Comparison of ENCODE assay signal across 8 cellular contexts in the genomic region with DNA sequence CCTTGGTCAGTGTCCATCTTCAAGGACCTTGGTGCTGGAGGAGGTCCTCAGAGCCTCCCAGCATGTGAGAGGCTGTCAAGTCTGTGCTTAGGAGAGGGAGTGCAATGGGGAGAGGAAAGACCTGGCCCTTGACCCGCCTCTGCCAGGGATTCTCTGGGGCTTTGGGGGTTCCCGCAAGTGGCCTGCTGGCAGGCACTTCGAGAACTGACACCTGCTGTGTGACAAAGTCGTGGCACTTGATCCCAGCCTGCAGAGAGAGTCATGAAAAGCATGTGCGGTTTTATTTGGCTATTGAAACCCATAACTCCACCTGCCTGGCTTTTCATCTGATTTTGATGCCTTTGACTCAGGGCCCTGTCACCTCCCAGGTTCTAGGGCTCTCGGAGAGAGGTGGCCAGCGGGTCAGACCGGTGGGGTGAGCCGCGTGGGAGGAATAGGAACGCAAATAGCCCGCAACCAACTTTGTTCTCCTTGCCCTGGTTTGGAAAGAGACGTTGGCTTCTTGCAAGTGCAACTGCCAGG. TPM values are rescaled to one million over a fixed set of nuclear protein-coding genes. Genes with fewer than 3 reads are reported as not detected.
DNase-seq lines count a peak whose midpoint lies in the region; ATAC-seq and TF ChIP-seq lines count a peak whose summit lies in the region.

No MANE protein-coding gene starts in this region.

- intact Hi-C loops in aorta (cut with DNase I), result no loop called here

- H3K9me3 ChIP-seq in esophagus (ENCODE audit: control insufficient read depth in 2 of 2, insufficient read depth in 1 of 2, low read depth in 1 of 2, low read length in 1 of 2) (peaks cover 0 to 3% of the 10 kb centered on the region in 2 donors), subcutaneous abdominal adipose tissue (ENCODE audit: control insufficient read depth in 5 of 5, low read length in 5 of 5) (peaks cover 0 to 8% (median 4%) of the 10 kb centered on the region in 5 donors), aorta (ENCODE audit: control insufficient read depth, low read length) (no peaks in the 10 kb centered on the region)

- DNase-seq in GM12865 (ENCODE audit: low read depth), result peak; percentile 82
- DNase-seq in NAMALWA (ENCODE audit: low spot score), result peak; percentile 66
- DNase-seq in aorta, result no peak
- no peak for DNase-seq in NCI-H128 (lab: John Stamatoyannopoulos, UW; ENCODE audit: unreplicated experiment)
- no peak for DNase-seq in mucosa of gallbladder (ENCODE audit: low spot score)

- H3K27ac ChIP-seq in esophagus (ENCODE audit: low read depth in 2 of 2, low read length in 1 of 2) (peak overlapping the region; percentile 30 to 70), subcutaneous abdominal adipose tissue (ENCODE audit: low read depth, low read length) (peak overlapping the region; percentile 74), aorta (ENCODE audit: low read depth in 1 of 2, low read length in 2 of 2) (no peak overlapping the region)

- ATAC-seq in GM21619 (IDR thresholded peaks at IDR 0.05; ENCODE audit: unreplicated experiment) (peak; percentile 26), aorta (ENCODE audit: low FRiP score) (no peak)

- WGBS in esophagus, 2 donors, result 41 to 56% methylated on average over 13 of the region's 13 CpGs
- 63 to 76% methylated on average over 13 of the region's 13 CpGs for WGBS in aorta, 2 donors

- H3K36me3 ChIP-seq in esophagus (ENCODE audit: control insufficient read depth in 2 of 2, insufficient read depth in 2 of 2, low read length in 1 of 2), result no peaks in the 10 kb centered on the region
- H3K36me3 ChIP-seq in subcutaneous abdominal adipose tissue (ENCODE audit: control insufficient read depth in 5 of 5, insufficient read depth in 5 of 5, low read length in 5 of 5), result peaks cover 0 to 7% (median 0%) of the 10 kb centered on the region in 5 donors
- H3K36me3 ChIP-seq in aorta (ENCODE audit: control insufficient read depth in 1 of 2, insufficient read depth in 2 of 2, low read length in 1 of 2), result no peaks in the 10 kb centered on the region

- H3K27me3 ChIP-seq in esophagus (ENCODE audit: control insufficient read depth in 1 of 2, insufficient read depth in 2 of 2, low read length in 2 of 2) (no peaks in the 10 kb centered on the region), subcutaneous abdominal adipose tissue (ENCODE audit: control insufficient read depth in 5 of 5, insufficient read depth in 4 of 5, low read length in 5 of 5) (no peaks in the 10 kb centered on the region), aorta (ENCODE audit: control insufficient read depth in 1 of 2, insufficient read depth in 2 of 2, low read length in 1 of 2) (no peaks in the 10 kb centered on the region)

- H3K4me1 ChIP-seq in esophagus (ENCODE audit: control insufficient read depth in 2 of 2, insufficient read depth in 2 of 2, low read length in 1 of 2) (peaks cover 9 to 11% of the 10 kb centered on the region in 2 donors), subcutaneous abdominal adipose tissue (ENCODE audit: control insufficient read depth in 5 of 5, insufficient read depth in 5 of 5, low read length in 5 of 5) (peaks cover 29 to 97% (median 94%) of the 10 kb centered on the region in 5 donors), aorta (ENCODE audit: control insufficient read depth in 1 of 2, insufficient read depth in 2 of 2, low read length in 2 of 2) (no peaks in the 10 kb centered on the region)

- H3K4me3 ChIP-seq in GM12865 (ENCODE audit: low read depth, low read length) (peak overlapping the region; percentile 56), esophagus (ENCODE audit: low read depth in 1 of 2, low read length in 2 of 2) (no peak overlapping the region), subcutaneous abdominal adipose tissue (ENCODE audit: low read depth in 1 of 5, low read length in 5 of 5) (peak overlapping the region in 2 of 5 donors; percentile 9 to 26), aorta (ENCODE audit: low read length in 2 of 2) (no peak overlapping the region)

- no peak for TF ChIP-seq CTCF in GM12865 (IDR thresholded peaks at IDR 0.05; ENCODE audit: insufficient read depth, low read depth, low read length, missing control alignments)

- H3K9ac ChIP-seq in subcutaneous abdominal adipose tissue (ENCODE audit: low read length in 5 of 5), result peak overlapping the region in 2 of 5 donors; percentile 38 to 48

RNA-seq across cellular contexts. Expression of a gene that starts 42.8 kb away (rescaled TPM):
- polyA plus RNA-seq in esophagus, result 10 to 100 TPM in 1 of 2 donors, 1 to 10 TPM in 1; 8.9 to 19.6 TPM
- 100 to 1,000 TPM in 1 of 2 donors, 10 to 100 TPM in 1; 59.7 to 111 TPM for total RNA-seq in aorta
- 10 to 100 TPM in 1 of 2 donors, 1 to 10 TPM in 1; 3.9 to 11.7 TPM for polyA plus RNA-seq in aorta
- total RNA-seq in mucosa of gallbladder, result 82.9 TPM

Comparison
In these comparisons a context has a peak if more than half of its experiments do, and no peak if none do; other contexts are left out.
1. DNase-seq: peak in GM12865 (single experiment) and NAMALWA (single experiment); none in aorta (0 of 2), NCI-H128 (single experiment) and mucosa of gallbladder (single experiment).
2. H3K27ac ChIP-seq: peak in esophagus (2 of 2) and subcutaneous abdominal adipose tissue (single experiment); none in aorta (0 of 2).